In the genomic region with DNA sequence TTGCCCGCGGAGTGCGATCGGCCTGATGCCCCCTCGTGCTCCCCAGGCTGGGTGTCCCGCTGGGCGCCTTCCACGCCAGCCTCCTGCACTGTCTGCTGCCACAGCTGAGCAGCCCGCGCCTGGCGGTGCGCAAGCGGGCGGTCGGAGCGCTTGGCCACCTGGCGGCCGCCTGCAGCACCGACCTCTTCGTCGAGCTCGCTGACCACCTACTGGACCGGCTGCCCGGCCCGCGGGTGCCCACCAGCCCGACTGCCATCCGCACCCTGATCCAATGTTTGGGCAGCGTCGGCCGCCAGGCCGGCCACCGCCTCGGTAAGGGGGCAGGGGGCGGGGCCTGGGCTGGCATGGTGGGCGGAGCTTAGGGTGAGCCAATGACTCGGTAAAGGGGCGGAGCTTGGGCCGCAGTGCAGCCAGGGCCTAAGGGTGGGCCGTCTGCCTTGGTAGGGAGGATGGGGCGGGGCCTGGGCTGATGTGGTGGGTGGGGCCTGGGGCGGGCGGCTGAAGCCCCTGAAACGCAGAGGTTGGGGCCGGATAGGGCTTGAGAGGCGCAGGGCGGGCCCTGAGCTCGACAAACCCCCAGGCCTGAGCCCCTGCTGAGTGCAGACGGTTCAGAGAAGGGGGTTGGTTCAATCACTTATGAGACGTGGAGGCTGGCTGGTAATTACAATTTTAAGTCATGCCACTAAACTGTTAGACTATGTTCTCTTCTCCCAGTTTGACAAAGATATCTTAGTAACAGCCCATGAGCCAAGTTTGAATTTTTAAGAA, we compare ENCODE assay signal across 8 cellular contexts. TPM values are rescaled to one million over a fixed set of nuclear protein-coding genes. Genes with fewer than 3 reads are reported as not detected.
DNase-seq lines count a peak whose midpoint lies in the region; ATAC-seq and TF ChIP-seq lines count a peak whose summit lies in the region.

No MANE protein-coding gene starts in this region.

- ATAC-seq in CD4-positive, alpha-beta T cell (ENCODE audit: poor library complexity) = peak; percentile 99
- ATAC-seq in GM19455 (IDR thresholded peaks at IDR 0.05; ENCODE audit: unreplicated experiment) (peak; percentile 99), HG03575 (IDR thresholded peaks at IDR 0.05; ENCODE audit: extremely low read depth, insufficient number of reproducible peaks, low FRiP score, unreplicated experiment) (peak; percentile 57), natural killer cell (peak; percentile 99 to 100 (median 99))
- peak; percentile 99 for ATAC-seq in stimulated activated naive B cell treated with anti-CD40 and anti-IgM and Interleukin-4, amounts not matched to agents 10 μg/mL and 1 μg/mL and 100 μg/mL, for 72 hours (replicated peaks)

- peaks cover 19% of the 10 kb centered on the region for H3K4me1 Mint-ChIP-seq in CD4-positive, alpha-beta T cell (ENCODE audit: low read depth)
- peaks cover 0 to 13% of the 10 kb centered on the region in 2 donors for H3K4me1 Mint-ChIP-seq in natural killer cell
- H3K4me1 Mint-ChIP-seq in stimulated activated naive B cell treated with anti-CD40 and anti-IgM and Interleukin-4, amounts not matched to agents 10 μg/mL and 1 μg/mL and 100 μg/mL, for 72 hours = peaks cover 6 to 8% of the 10 kb centered on the region in 2 donors

- H3K27me3 Mint-ChIP-seq in CD4-positive, alpha-beta T cell = no peaks in the 10 kb centered on the region
- no peaks in the 10 kb centered on the region for H3K27me3 Mint-ChIP-seq in natural killer cell (ENCODE audit: low read depth in 2 of 2)
- peaks cover 5 to 12% of the 10 kb centered on the region in 2 donors for H3K27me3 Mint-ChIP-seq in stimulated activated naive B cell treated with anti-CD40 and anti-IgM and Interleukin-4, amounts not matched to agents 10 μg/mL and 1 μg/mL and 100 μg/mL, for 72 hours

- peak; percentile 89 to 94 (median 92) for DNase-seq in CD4-positive, alpha-beta T cell
- peak; percentile 85 to 88 for DNase-seq in activated T-helper 1 cell treated with anti-CD3 and anti-CD28 coated beads, Interleukin-2, amount 50 U/mL, for 16 hours (ENCODE audit: low read depth in 1 of 2, low spot score in 1 of 2)
- DNase-seq in fibroblast of peridontal ligament (ENCODE audit: extremely low read depth) (peak; percentile 86), natural killer cell (peak; percentile 95)
- peak; percentile 86 for DNase-seq in stimulated activated naive B cell treated with anti-CD40 and anti-IgM and Interleukin-4, amounts not matched to agents 10 μg/mL and 1 μg/mL and 100 μg/mL, for 72 hours

- peak; percentile 92 for TF ChIP-seq CTCF in CD4-positive, alpha-beta T cell (IDR thresholded peaks at IDR 0.05)
- TF ChIP-seq CTCF in natural killer cell (IDR thresholded peaks at IDR 0.05) = peak; percentile 94

- no peaks in the 10 kb centered on the region for H3K27me3 ChIP-seq in CD4-positive, alpha-beta T cell (ENCODE audit: control insufficient read depth, insufficient read depth, low read length)

- H3K27ac ChIP-seq in CD4-positive, alpha-beta T cell (ENCODE audit: low read depth, low read length) = no peak overlapping the region

- no peak overlapping the region for H3K27ac Mint-ChIP-seq in CD4-positive, alpha-beta T cell
- peak overlapping the region in 1 of 2 donors; percentile 68 for H3K27ac Mint-ChIP-seq in natural killer cell
- peak overlapping the region; percentile 25 for H3K27ac Mint-ChIP-seq in stimulated activated naive B cell treated with anti-CD40 and anti-IgM and Interleukin-4, amounts not matched to agents 10 μg/mL and 1 μg/mL and 100 μg/mL, for 72 hours

- H3K36me3 Mint-ChIP-seq in CD4-positive, alpha-beta T cell (ENCODE audit: low read depth) = peaks cover 6% of the 10 kb centered on the region
- no peaks in the 10 kb centered on the region for H3K36me3 Mint-ChIP-seq in natural killer cell
- H3K36me3 Mint-ChIP-seq in stimulated activated naive B cell treated with anti-CD40 and anti-IgM and Interleukin-4, amounts not matched to agents 10 μg/mL and 1 μg/mL and 100 μg/mL, for 72 hours = no peaks in the 10 kb centered on the region

- POLR2A ChIA-PET in CD4-positive, alpha-beta T cell (lab: Charles Lee) = interaction anchor here (0.7 to 4.5 kb wide), 11 partner anchors 9 to 326 kb away, joined by 3 to 62 read pairs (median 4); a partner anchor contains a TSS

- no peaks in the 10 kb centered on the region for H3K9me3 ChIP-seq in CD4-positive, alpha-beta T cell (ENCODE audit: control insufficient read depth, low read length)

- peak overlapping the region; percentile 83 for H3K4me3 Mint-ChIP-seq in CD4-positive, alpha-beta T cell
- peak overlapping the region; percentile 73 for H3K4me3 Mint-ChIP-seq in natural killer cell
- peak overlapping the region; percentile 70 to 79 for H3K4me3 Mint-ChIP-seq in stimulated activated naive B cell treated with anti-CD40 and anti-IgM and Interleukin-4, amounts not matched to agents 10 μg/mL and 1 μg/mL and 100 μg/mL, for 72 hours

- CTCF ChIA-PET in CD4-positive, alpha-beta T cell (lab: Charles Lee) = interaction anchor here (0.6 to 2.9 kb wide), 14 partner anchors 9 to 640 kb away, joined by 3 to 29 read pairs (median 4); a partner anchor contains a TSS

- intact Hi-C loops in CD4-positive, alpha-beta T cell (cut with DNase I, micrococcal nuclease) = loop anchor here (1.0 to 2.0 kb wide), 4 partner anchors 13 to 157 kb away; a partner anchor contains a TSS
- intact Hi-C loops in natural killer cell (cut with micrococcal nuclease) = loop anchor here (1.0 kb wide), 1 partner anchor 31 kb away; a partner anchor contains a TSS

- no peaks in the 10 kb centered on the region for H3K9me3 Mint-ChIP-seq in CD4-positive, alpha-beta T cell
- no peaks in the 10 kb centered on the region for H3K9me3 Mint-ChIP-seq in natural killer cell
- H3K9me3 Mint-ChIP-seq in stimulated activated naive B cell treated with anti-CD40 and anti-IgM and Interleukin-4, amounts not matched to agents 10 μg/mL and 1 μg/mL and 100 μg/mL, for 72 hours = no peaks in the 10 kb centered on the region

TF ChIP-seq in PFSK-1, 5 proteins besides CTCF, POLR2A, EP300 and RAD21:
- no peak for TF ChIP-seq TAF1 (IDR thresholded peaks at IDR 0.05; ENCODE audit: borderline replicate concordance, insufficient read depth, low read length)
- TF ChIP-seq POLR2AphosphoS5 (IDR thresholded peaks at IDR 0.05; ENCODE audit: low read depth, low read length) = peak; percentile 23; the same call in 1 of the 2 replicates
TF ChIP-seq in PFSK-1: peak in this region for 1.

RNA-seq across cellular contexts. Expression of a gene that starts 13.7 kb away (rescaled TPM):
- 1 to 10 TPM; 3.5 to 6.0 TPM for total RNA-seq in CD4-positive, alpha-beta T cell
- polyA plus RNA-seq in PFSK-1 (2012; ENCODE audit: insufficient read length, low read depth) = 0.28 TPM
- 1 to 10 TPM in 2 of 3 donors, under 1 TPM in 1; 0.52 to 1.3 (median 1.2) TPM for total RNA-seq in natural killer cell

RNA-seq across cellular contexts. Expression of a gene that starts 31.2 kb away (rescaled TPM):
- total RNA-seq in CD4-positive, alpha-beta T cell = 1,000 to 10,000 TPM; 4,308 to 4,667 TPM
- polyA plus RNA-seq in PFSK-1 (2012; ENCODE audit: insufficient read length, low read depth) = 2,453 TPM
- 1,000 to 10,000 TPM; 1,034 to 1,328 (median 1,277) TPM for total RNA-seq in natural killer cell

RNA-seq across cellular contexts. Expression of a gene that starts 51.1 kb away (rescaled TPM):
- total RNA-seq in CD4-positive, alpha-beta T cell = not detected
- polyA plus RNA-seq in PFSK-1 (2012; ENCODE audit: insufficient read length, low read depth) = not detected
- total RNA-seq in natural killer cell = 1 to 10 TPM in 2 of 3 donors, not detected in 1; 5.3 to 6.5 TPM
